ENCODE assay signal across 22 cellular contexts in genomic region chr21:46607605-46608004, GRCh38. TPM values are rescaled to one million over a fixed set of nuclear protein-coding genes. Genes with fewer than 3 reads are reported as not detected.
DNase-seq lines count a peak whose midpoint lies in the region; ATAC-seq, FAIRE-seq and TF ChIP-seq lines count a peak whose summit lies in the region.
"Had no signal": no experiment of that assay in that cellular context is flagged by ENCODE, and none has a peak within 500 bp of the region (broad histone marks: within the 10 kb centered on the region; RNA-seq: fewer than 3 reads in every experiment).

No MANE protein-coding gene starts in this region.

- H3K9me3 ChIP-seq in GM12878 (replicated peaks; ENCODE audit: control insufficient read depth, insufficient read depth, low read length) = no peaks in the 10 kb centered on the region; the same call in 2 of the 3 replicates

- no TSS peak for BruUV-seq in GM12878 (replicated peaks; lab: Mats Ljungman, UMichigan)

- CTCF ChIA-PET in activated naive CD4-positive, alpha-beta T cell treated with anti-CD3 and anti-CD28 coated beads, Interleukin-2, amount 10 ng/mL, durations not matched to agents 7 days and 5 days (lab: Charles Lee) = interaction anchor here (0.9 kb wide), 1 partner anchor 10 kb away, joined by 3 read pairs; no protein-coding TSS in a partner anchor
- CTCF ChIA-PET in GM12878 (lab: Yijun Ruan, JAX) = interaction anchor here (1.2 to 1.5 kb wide), 3 partner anchors 21 to 56 kb away, joined by 3 read pairs; no protein-coding TSS in a partner anchor

- 26% methylated on average over 2 of the region's 2 CpGs for WGBS in GM12878 (ENCODE audit: insufficient coverage, insufficient replicate concordance, low lambda C conversion rate, missing lambda C conversion rate)

- peak overlapping the region; percentile 12 for H3K27ac Mint-ChIP-seq in activated naive CD4-positive, alpha-beta T cell treated with anti-CD3 and anti-CD28 coated beads, Interleukin-2, amount 50 U/mL, for 24 hours
- H3K27ac Mint-ChIP-seq in activated naive CD4-positive, alpha-beta T cell treated with anti-CD3 and anti-CD28 coated beads, Interleukin-2, amount 10 ng/mL, durations not matched to agents 7 days and 5 days = no peak overlapping the region
- H3K27ac Mint-ChIP-seq in naive thymus-derived CD8-positive, alpha-beta T cell = peak overlapping the region in 8 of 10 donors; percentile 3 to 95 (median 92)
- H3K27ac Mint-ChIP-seq in glutamatergic neuron (ENCODE audit: unreplicated experiment) = no peak overlapping the region
- H3K27ac Mint-ChIP-seq: B cell had no signal

- DNase-seq in activated naive CD4-positive, alpha-beta T cell treated with anti-CD3 and anti-CD28 coated beads, Interleukin-2, amount 10 ng/mL, durations not matched to agents 7 days and 5 days = no peak
- no peak for DNase-seq in GM12878 (ENCODE audit: low read depth, low spot score)
- DNase-seq in naive thymus-derived CD8-positive, alpha-beta T cell = no peak
- DNase-seq in glutamatergic neuron = no peak
- DNase-seq in iPS-NIHi11 (ENCODE audit: low spot score) = no peak
- no peak for DNase-seq in NCI-H2196 treated with DMSO at 0.1 percent for 48 hours (lab: John Stamatoyannopoulos, UW; ENCODE audit: unreplicated experiment)
- DNase-seq in NCI-H82 (lab: John Stamatoyannopoulos, UW) = no peak
- DNase-seq: 8988T, DMS153, GF-D8, NCI-H1417, NCI-H187, NCI-H2107, NCI-H226, NCI-H524, PC-3 had no signal

- peaks cover 3% of the 10 kb centered on the region for H3K36me3 Mint-ChIP-seq in activated naive CD4-positive, alpha-beta T cell treated with anti-CD3 and anti-CD28 coated beads, Interleukin-2, amount 50 U/mL, for 24 hours
- peaks cover 1% of the 10 kb centered on the region for H3K36me3 Mint-ChIP-seq in activated naive CD4-positive, alpha-beta T cell treated with anti-CD3 and anti-CD28 coated beads, Interleukin-2, amount 10 ng/mL, durations not matched to agents 7 days and 5 days
- peaks cover 0 to 5% (median 0%) of the 10 kb centered on the region in 3 donors for H3K36me3 Mint-ChIP-seq in naive thymus-derived CD8-positive, alpha-beta T cell
- H3K36me3 Mint-ChIP-seq in glutamatergic neuron (ENCODE audit: unreplicated experiment) = peaks cover 8% of the 10 kb centered on the region

- no peak for TF ChIP-seq EP300 in GM12878 (IDR thresholded peaks at IDR 0.05; ENCODE audit: borderline replicate concordance in 1 of 2, control insufficient read depth in 1 of 2, low read depth in 2 of 2, low read length in 2 of 2)

- H3K9me3 Mint-ChIP-seq in activated naive CD4-positive, alpha-beta T cell treated with anti-CD3 and anti-CD28 coated beads, Interleukin-2, amount 50 U/mL, for 24 hours = no peaks in the 10 kb centered on the region
- no peaks in the 10 kb centered on the region for H3K9me3 Mint-ChIP-seq in activated naive CD4-positive, alpha-beta T cell treated with anti-CD3 and anti-CD28 coated beads, Interleukin-2, amount 10 ng/mL, durations not matched to agents 7 days and 5 days
- peaks cover 0 to 27% (median 10%) of the 10 kb centered on the region in 9 donors for H3K9me3 Mint-ChIP-seq in naive thymus-derived CD8-positive, alpha-beta T cell
- H3K9me3 Mint-ChIP-seq in glutamatergic neuron (ENCODE audit: unreplicated experiment) = peaks cover 4% of the 10 kb centered on the region

- ATAC-seq in GM12878 = peak; percentile 28
- no peak for ATAC-seq in naive thymus-derived CD8-positive, alpha-beta T cell
- ATAC-seq: PC-3 had no signal

- FAIRE-seq in GM12878 (lab: Jason Lieb, UNC) = no peak

- POLR2A ChIA-PET in GM12878 (lab: Charles Lee) = interaction anchor here (2.5 kb wide), 1 partner anchor 28 kb away, joined by 15 read pairs; the partner anchor contains the start of gene PRMT2
- POLR2A ChIA-PET in naive thymus-derived CD8-positive, alpha-beta T cell (lab: Charles Lee) = interaction anchor here (0.7 to 6.1 kb wide), 7 partner anchors 12 to 55 kb away, joined by 3 to 79 read pairs (median 25); partner anchors contain the start of gene PRMT2

- H3K4me1 ChIP-seq in GM12878 (ENCODE audit: control insufficient read depth, insufficient read depth, low read length) = peaks cover 49% of the 10 kb centered on the region

- peaks cover 42% of the 10 kb centered on the region for H3K4me1 Mint-ChIP-seq in activated naive CD4-positive, alpha-beta T cell treated with anti-CD3 and anti-CD28 coated beads, Interleukin-2, amount 50 U/mL, for 24 hours
- peaks cover 35% of the 10 kb centered on the region for H3K4me1 Mint-ChIP-seq in activated naive CD4-positive, alpha-beta T cell treated with anti-CD3 and anti-CD28 coated beads, Interleukin-2, amount 10 ng/mL, durations not matched to agents 7 days and 5 days
- H3K4me1 Mint-ChIP-seq in naive thymus-derived CD8-positive, alpha-beta T cell = peaks cover 24 to 67% (median 51%) of the 10 kb centered on the region in 4 donors
- H3K4me1 Mint-ChIP-seq in glutamatergic neuron (ENCODE audit: low read depth, unreplicated experiment) = peaks cover under 1% of the 10 kb centered on the region

- in situ Hi-C loops in GM12878 (cut with MboI) = no loop called here

- no peak overlapping the region for H3K4me3 Mint-ChIP-seq in activated naive CD4-positive, alpha-beta T cell treated with anti-CD3 and anti-CD28 coated beads, Interleukin-2, amount 50 U/mL, for 24 hours
- no peak overlapping the region for H3K4me3 Mint-ChIP-seq in activated naive CD4-positive, alpha-beta T cell treated with anti-CD3 and anti-CD28 coated beads, Interleukin-2, amount 10 ng/mL, durations not matched to agents 7 days and 5 days
- peak overlapping the region in 2 of 10 donors; percentile 16 to 92 for H3K4me3 Mint-ChIP-seq in naive thymus-derived CD8-positive, alpha-beta T cell
- H3K4me3 Mint-ChIP-seq in glutamatergic neuron (ENCODE audit: unreplicated experiment) = no peak overlapping the region
- H3K4me3 Mint-ChIP-seq: B cell had no signal

- H3K4me2 ChIP-seq in GM12878 (ENCODE audit: control insufficient read depth, insufficient read depth) = no peak overlapping the region; the same call in 1 of the 2 replicates
- H3K4me2 ChIP-seq: KMS-11 had no signal

- H3K9ac ChIP-seq in GM12878 (ENCODE audit: control insufficient read depth, insufficient read depth, low read length) = no peak overlapping the region
- H3K9ac ChIP-seq: KMS-11 had no signal

- H3K79me2 ChIP-seq in GM12878 (ENCODE audit: control insufficient read depth, insufficient read depth, low read length) = no peaks in the 10 kb centered on the region

- H3K36me3 ChIP-seq in GM12878 (ENCODE audit: control insufficient read depth in 2 of 2, insufficient read depth in 2 of 2, low read length in 1 of 2) = no peaks in the 10 kb centered on the region

- no peaks in the 10 kb centered on the region for H3K27me3 Mint-ChIP-seq in activated naive CD4-positive, alpha-beta T cell treated with anti-CD3 and anti-CD28 coated beads, Interleukin-2, amount 50 U/mL, for 24 hours
- H3K27me3 Mint-ChIP-seq in activated naive CD4-positive, alpha-beta T cell treated with anti-CD3 and anti-CD28 coated beads, Interleukin-2, amount 10 ng/mL, durations not matched to agents 7 days and 5 days = peaks cover 5% of the 10 kb centered on the region
- no peaks in the 10 kb centered on the region for H3K27me3 Mint-ChIP-seq in naive thymus-derived CD8-positive, alpha-beta T cell
- no peaks in the 10 kb centered on the region for H3K27me3 Mint-ChIP-seq in glutamatergic neuron (ENCODE audit: unreplicated experiment)
- H3K27me3 Mint-ChIP-seq: B cell had no signal

- RAD21 ChIA-PET in GM12878 (lab: Charles Lee; ENCODE audit: unreplicated experiment) = interaction anchor here (1.2 to 2.2 kb wide), 4 partner anchors 15 to 464 kb away, joined by 4 to 9 read pairs (median 6); partner anchors contain the start of gene PRMT2

- H3K4me3 ChIP-seq in GM12878 = no peak overlapping the region

- TF ChIP-seq RAD21 in GM12878 (IDR thresholded peaks at IDR 0.05; ENCODE audit: insufficient read depth, low read depth, low read length) = no peak

- no peak for TF ChIP-seq CTCF in GM12878 (IDR thresholded peaks at IDR 0.05 in 2 of 3, conservative IDR thresholded peaks at IDR 0.05 in 1 of 3; ENCODE audit: control insufficient read depth in 2 of 3, extremely low read depth in 1 of 3, insufficient read depth in 1 of 3, low read depth in 3 of 3, low read length in 3 of 3)
- no peak for TF ChIP-seq CTCF in glutamatergic neuron (IDR thresholded peaks at IDR 0.05; ENCODE audit: partially characterized antibody, unreplicated experiment)

- TF ChIP-seq POLR2A in GM12878 (IDR thresholded peaks at IDR 0.05; ENCODE audit: low read depth, low read length) = no peak

- intact Hi-C loops in GM12878 (cut with micrococcal nuclease; ENCODE audit: unreplicated experiment) = no loop called here

- SMC1A ChIA-PET in GM12878 (lab: Charles Lee; ENCODE audit: uncharacterized antibody, unreplicated experiment) = interaction anchor here (0.9 to 2.5 kb wide), 9 partner anchors 9 to 464 kb away, joined by 3 to 20 read pairs (median 4); partner anchors contain the start of gene DIP2A

- H3K27me3 ChIP-seq in GM12878 (replicated peaks in 1 of 2; ENCODE audit: control insufficient read depth in 2 of 2, insufficient read depth in 2 of 2, low read length in 1 of 2) = no peaks in the 10 kb centered on the region

- H3K27ac ChIP-seq in GM12878 (ENCODE audit: control insufficient read depth, insufficient read depth) = 0 out of 2 replicates have a peak overlapping the region, but pooled peaks have one; percentile 29
- H3K27ac ChIP-seq: KMS-11, RWPE1 had no signal

- no peak overlapping the region for H2AFZ ChIP-seq in GM12878 (ENCODE audit: control insufficient read depth, low read depth, low read length)

- H4K20me1 ChIP-seq in GM12878 (ENCODE audit: control insufficient read depth, insufficient read depth) = no peaks in the 10 kb centered on the region

RNA-seq across cellular contexts. Expression of gene S100B, which starts 2.7 kb away (rescaled TPM):
- total RNA-seq in GM12878 (2013; cell fraction: nucleolus; rRNA removed) = not detected in 2 replicates
- total RNA-seq in GM12878 (2014; rRNA removed) (not detected in 2 replicates), GM12878 (2014; rRNA removed; fragmentation: Illumina TruSeq; extraction: Trizol) (0.22 TPM in 1 of 2 replicates, not detected in the other), GM12878 (2021) (not detected in 2 replicates), glutamatergic neuron (ENCODE audit: unreplicated experiment) (not detected)
- polyA plus RNA-seq in GM12878 (2011; ENCODE audit: low read depth) = not detected
- polyA plus RNA-seq in GM12878 (2011; rRNA removed) (not detected in 2 replicates), GM12878 (2014; fragmentation: Illumina TruSeq; extraction: Trizol) (not detected in 2 replicates), GM12878 (2014; fragmentation: Nextera tagmentation; extraction: Ambion mirVana) (under 1 TPM in 1 of 2 experiments, not detected in 1; 0.11 TPM), GM12878 (2014; rRNA removed) (not detected in 2 replicates), GM12878 (2016; fragmentation: Nextera tagmentation; extraction: Ambion mirVana) (not detected)
- polyA plus RNA-seq in GM12878 (2011; cell fraction: cytosol; rRNA removed) = not detected in 2 replicates
- not detected in 2 replicates for polyA plus RNA-seq in GM12878 (2011; cell fraction: nucleus; rRNA removed)
- polyA plus RNA-seq in GM12878 (2012) = not detected in 2 replicates
- not detected in 2 replicates for polyA minus RNA-seq in GM12878 (2011; rRNA and poly(A)+ RNA removed)
- polyA minus RNA-seq in GM12878 (2011; cell fraction: cytosol; rRNA and poly(A)+ RNA removed) = not detected in 2 replicates
- not detected in 2 replicates for polyA minus RNA-seq in GM12878 (2011; cell fraction: nucleus; rRNA and poly(A)+ RNA removed)
- 10 to 100 TPM; 73.4 to 73.5 TPM for total RNA-seq in naive thymus-derived CD8-positive, alpha-beta T cell
- 100 to 1,000 TPM in 2 of 3 donors, 10 to 100 TPM in 1; 92.4 to 271 (median 227) TPM for polyA plus RNA-seq in naive thymus-derived CD8-positive, alpha-beta T cell
- total RNA-seq: B cell, H4, HT1080, PC-3 had no signal

RNA-seq across cellular contexts. Expression of gene PRMT2, which starts 27.9 kb away (rescaled TPM):
- total RNA-seq in GM12878 (2013; cell fraction: nucleolus; rRNA removed) = 83.7 and 91.1 TPM in 2 replicates
- total RNA-seq in GM12878 (2014; rRNA removed) (27.8 and 31.7 TPM in 2 replicates), GM12878 (2014; rRNA removed; fragmentation: Illumina TruSeq; extraction: Trizol) (31.1 and 32.6 TPM in 2 replicates), GM12878 (2021) (34.2 and 37.2 TPM in 2 replicates), glutamatergic neuron (ENCODE audit: unreplicated experiment) (124 TPM)
- polyA plus RNA-seq in GM12878 (2011; ENCODE audit: low read depth) = 38.1 TPM
- polyA plus RNA-seq in GM12878 (2011; rRNA removed) (40.6 and 44.0 TPM in 2 replicates), GM12878 (2014; fragmentation: Illumina TruSeq; extraction: Trizol) (23.5 and 35.2 TPM in 2 replicates), GM12878 (2014; fragmentation: Nextera tagmentation; extraction: Ambion mirVana) (10 to 100 TPM; 16.1 to 24.1 TPM), GM12878 (2014; rRNA removed) (36.4 and 40.4 TPM in 2 replicates), GM12878 (2016; fragmentation: Nextera tagmentation; extraction: Ambion mirVana) (10 to 100 TPM; 47.3 to 48.6 TPM)
- 51.5 and 58.0 TPM in 2 replicates for polyA plus RNA-seq in GM12878 (2011; cell fraction: cytosol; rRNA removed)
- 78.9 and 89.1 TPM in 2 replicates for polyA plus RNA-seq in GM12878 (2011; cell fraction: nucleus; rRNA removed)
- 45.0 and 48.0 TPM in 2 replicates for polyA plus RNA-seq in GM12878 (2012)
- 37.5 and 44.9 TPM in 2 replicates for polyA minus RNA-seq in GM12878 (2011; rRNA and poly(A)+ RNA removed)
- 7.9 and 9.2 TPM in 2 replicates for polyA minus RNA-seq in GM12878 (2011; cell fraction: cytosol; rRNA and poly(A)+ RNA removed)
- polyA minus RNA-seq in GM12878 (2011; cell fraction: nucleus; rRNA and poly(A)+ RNA removed) = 17.4 and 27.7 TPM in 2 replicates
- total RNA-seq in naive thymus-derived CD8-positive, alpha-beta T cell = 100 to 1,000 TPM; 369 to 376 TPM
- polyA plus RNA-seq in naive thymus-derived CD8-positive, alpha-beta T cell = 100 to 1,000 TPM; 358 to 485 (median 396) TPM

Comparison
In these comparisons a context has a peak if more than half of its experiments do, and no peak if none do; other contexts are left out.
1. H3K27ac Mint-ChIP-seq: peak in activated naive CD4-positive, alpha-beta T cell treated with anti-CD3 and anti-CD28 coated beads, Interleukin-2, amount 50 U/mL, for 24 hours (single experiment) and naive thymus-derived CD8-positive, alpha-beta T cell (8 of 10); none in activated naive CD4-positive, alpha-beta T cell treated with anti-CD3 and anti-CD28 coated beads, Interleukin-2, amount 10 ng/mL, durations not matched to agents 7 days and 5 days (single experiment) and glutamatergic neuron (single experiment).
2. RNA of gene S100B, which starts 2.7 kb away (total RNA-seq): 73.4 to 73.5 TPM in naive thymus-derived CD8-positive, alpha-beta T cell; 0.22 TPM in GM12878 and not detected in glutamatergic neuron (single experiment); every median in the first group is over 10 times any median in the second.